In genomic region chr14:21525995-21526671, GRCh38 we compare ENCODE assay signal across 1 cellular context.
TF ChIP-seq lines count a peak whose summit lies in the region.

TSS of gene SALL2 (minus strand) at chr14:21526346. CDS start at chr14:21526127, 219 bp downstream.

TF ChIP-seq in GM12878, 131 proteins besides CTCF, POLR2A, EP300 and RAD21 (continued from another document and continues in another):
- TF ChIP-seq E2F8 (IDR thresholded peaks at IDR 0.05; ENCODE audit: low read depth, partially characterized antibody) (no peak), MEF2B (IDR thresholded peaks at IDR 0.05; ENCODE audit: partially characterized antibody, poor library complexity, severe bottlenecking) (peak; percentile 19), SP1 (IDR thresholded peaks at IDR 0.05; ENCODE audit: low read depth, low read length) (no peak), BCL3 (IDR thresholded peaks at IDR 0.05; ENCODE audit: borderline replicate concordance, insufficient read depth, low read depth, low read length, poor library complexity, severe bottlenecking) (no peak), MLLT1 (IDR thresholded peaks at IDR 0.05) (no peak), CBFB (IDR thresholded peaks at IDR 0.05; ENCODE audit: low read depth) (no peak), SMAD1 (IDR thresholded peaks at IDR 0.05; ENCODE audit: low read depth, partially characterized antibody) (no peak), GATAD2B (conservative IDR thresholded peaks at IDR 0.05; ENCODE audit: low read depth) (no peak), ATF7 (IDR thresholded peaks at IDR 0.05; ENCODE audit: low read depth) (peak; percentile 46; the same call in 1 of the 2 replicates), HDGF (IDR thresholded peaks at IDR 0.05) (0 out of 2 replicates have a peak, but pooled peaks have one; percentile 59), ZSCAN29 (IDR thresholded peaks at IDR 0.05) (no peak), IKZF2 (IDR thresholded peaks at IDR 0.05) (peak; percentile 33 to 59; a peak in 3 of 4 replicates), ELK1 (IDR thresholded peaks at IDR 0.05; ENCODE audit: low read depth, low read length) (no peak), HDAC2 (IDR thresholded peaks at IDR 0.05) (no peak), KDM1A (IDR thresholded peaks at IDR 0.05; ENCODE audit: borderline replicate concordance) (no peak), ZBTB33 (IDR thresholded peaks at IDR 0.05) (no peak), NBN (IDR thresholded peaks at IDR 0.05) (peak; percentile 56; the same call in 1 of the 2 replicates), IRF3 (IDR thresholded peaks at IDR 0.05) (no peak), TCF7 (IDR thresholded peaks at IDR 0.05; ENCODE audit: borderline replicate concordance) (no peak), RAD51 (IDR thresholded peaks at IDR 0.05) (no peak), CHD1 (IDR thresholded peaks at IDR 0.05; ENCODE audit: low read depth, low read length) (no peak), BHLHE40 (IDR thresholded peaks at IDR 0.05; ENCODE audit: borderline replicate concordance in 1 of 2, low read depth in 2 of 2, low read length in 1 of 2) (peak in 1 of 2 experiments; percentile 28; a peak in 1 of 4 replicates), POU2F2 (IDR thresholded peaks at IDR 0.05; ENCODE audit: borderline replicate concordance, low read depth, low read length) (no peak), HDAC6 (IDR thresholded peaks at IDR 0.05; ENCODE audit: unreplicated experiment) (no peak), BCL11A (IDR thresholded peaks at IDR 0.05; ENCODE audit: low read depth, low read length) (no peak), PAX5 (IDR thresholded peaks at IDR 0.05; ENCODE audit: borderline replicate concordance, low read depth, low read length) (no peak), WRNIP1 (IDR thresholded peaks at IDR 0.05; ENCODE audit: borderline replicate concordance, low read depth, low read length) (no peak), NR2C2 (IDR thresholded peaks at IDR 0.05; ENCODE audit: borderline replicate concordance, control insufficient read depth, insufficient read length, low read depth) (no peak), IKZF1 (conservative IDR thresholded peaks at IDR 0.05) (peak; percentile 53; the same call in 1 of the 2 replicates), RELB (IDR thresholded peaks at IDR 0.05; ENCODE audit: low read depth) (peak; percentile 14; the same call in 1 of the 2 replicates), EGR1 (IDR thresholded peaks at IDR 0.05; ENCODE audit: borderline replicate concordance in 1 of 2, low read depth in 2 of 2, low read length in 2 of 2) (peak in 1 of 2 experiments; percentile 96; a peak in 2 of 3 replicates), ATF3 (IDR thresholded peaks at IDR 0.05; ENCODE audit: borderline replicate concordance, extremely low read depth, low read depth, low read length) (no peak), SIX5 (IDR thresholded peaks at IDR 0.05; ENCODE audit: low read depth, low read length, severe bottlenecking) (no peak), RFX5 (IDR thresholded peaks at IDR 0.05; ENCODE audit: low read depth, low read length) (no peak), ZNF24 (IDR thresholded peaks at IDR 0.05) (no peak), IRF5 (IDR thresholded peaks at IDR 0.05; ENCODE audit: borderline replicate concordance) (no peak), ZBTB11 (CRISPR knock-in tag; IDR thresholded peaks at IDR 0.05) (no peak), USF2 (IDR thresholded peaks at IDR 0.05; ENCODE audit: borderline replicate concordance, low read depth, low read length) (no peak), POLR2AphosphoS2 (IDR thresholded peaks at IDR 0.05; ENCODE audit: low read depth, low read length) (no peak), PBX3 (IDR thresholded peaks at IDR 0.05; ENCODE audit: insufficient replicate concordance, low read depth, low read length) (no peak), ESRRA (IDR thresholded peaks at IDR 0.05; ENCODE audit: low read length) (no peak), TCF3 (IDR thresholded peaks at IDR 0.05; ENCODE audit: borderline replicate concordance, insufficient read depth, low read depth, low read length) (no peak)
